In genomic region chr15:90559119-90559518, GRCh38 we compare ENCODE assay signal across 1 cellular context.
TF ChIP-seq lines count a peak whose summit lies in the region.

No MANE protein-coding gene starts in this region.

TF ChIP-seq in K562, 482 proteins besides CTCF, POLR2A, EP300 and RAD21 (continued from another document):
- TF ChIP-seq RBM25 (IDR thresholded peaks at IDR 0.05; ENCODE audit: low read depth, low read length, severe bottlenecking) (peak; percentile 97), MITF (IDR thresholded peaks at IDR 0.05) (no peak), KDM1A (IDR thresholded peaks at IDR 0.05) (peak in 1 of 2 experiments; percentile 53; a peak in 2 of 4 replicates), BCOR (IDR thresholded peaks at IDR 0.05) (peak; percentile 69), RCOR1 (IDR thresholded peaks at IDR 0.05; ENCODE audit: borderline replicate concordance in 1 of 2, low read depth in 2 of 2, low read length in 2 of 2) (0 out of 4 replicates have a peak, but pooled peaks of 1 of the 2 experiments have one; percentile 27)
